ENCODE assay signal across 10 cellular contexts in the genomic region with DNA sequence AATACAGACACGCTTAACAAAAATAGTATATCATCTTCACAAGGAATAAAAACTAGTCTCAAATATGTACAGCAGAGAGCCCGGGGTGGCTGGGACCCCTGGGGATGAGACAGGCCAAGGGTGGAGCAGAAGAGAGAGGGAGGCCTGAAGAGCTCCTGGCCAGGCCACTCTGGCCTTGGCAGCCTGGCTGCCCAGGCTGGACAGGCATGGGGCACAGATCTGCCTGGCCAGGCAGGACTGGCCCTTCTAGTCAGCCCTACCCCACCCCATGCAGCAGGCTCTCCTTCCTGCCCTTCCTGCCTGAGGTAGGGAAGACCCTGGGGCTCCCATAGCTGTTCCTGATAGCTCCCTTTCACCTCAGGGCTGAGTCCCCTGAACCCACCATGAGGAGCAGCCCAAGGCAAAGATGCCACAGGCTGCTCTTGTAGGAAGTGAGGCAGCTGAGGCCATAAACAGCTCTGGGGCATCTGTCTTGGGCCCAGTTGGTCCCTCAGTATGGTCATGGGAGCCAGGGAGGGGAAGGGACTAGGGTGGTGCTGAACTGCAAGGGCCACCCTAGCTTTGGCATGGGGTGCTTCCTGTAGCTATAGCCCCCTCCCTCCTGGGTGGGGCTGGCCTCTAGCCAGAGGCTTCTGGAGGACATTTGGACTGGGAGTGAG. TPM values are rescaled to one million over a fixed set of nuclear protein-coding genes. Genes with fewer than 3 reads are reported as not detected.
A peak's percentile ranks its signal among the peaks of the same experiment; 100 is the strongest.
DNase-seq lines count a peak whose midpoint lies in the region; ATAC-seq, FAIRE-seq and TF ChIP-seq lines count a peak whose summit lies in the region.
"Had no signal": no experiment of that assay in that cellular context is flagged by ENCODE, and none has a peak within 500 bp of the region (broad histone marks: within the 10 kb centered on the region; RNA-seq: fewer than 3 reads in every experiment).

No MANE protein-coding gene starts in this region.

- TF ChIP-seq POLR2A in testis (IDR thresholded peaks at IDR 0.05) = no peak

- no peak for TF ChIP-seq CTCF in liver (IDR thresholded peaks at IDR 0.05; ENCODE audit: low read depth, low read length, missing input control)
- no peak for TF ChIP-seq CTCF in testis (IDR thresholded peaks at IDR 0.05)
- TF ChIP-seq CTCF in D721Med (IDR thresholded peaks at IDR 0.05; ENCODE audit: insufficient read depth, missing control alignments) = no peak

- H3K4me3 ChIP-seq in liver (ENCODE audit: low read depth in 1 of 3, low read length in 3 of 3) = no peak overlapping the region
- no peak overlapping the region for H3K4me3 ChIP-seq in testis

- H3K36me3 ChIP-seq in liver (ENCODE audit: control insufficient read depth in 4 of 4, insufficient read depth in 3 of 4, low read depth in 1 of 4, low read length in 3 of 4) = no peaks in the 10 kb centered on the region
- no peaks in the 10 kb centered on the region for H3K36me3 ChIP-seq in testis (ENCODE audit: low read depth, missing control alignments)

- FAIRE-seq in D721Med (lab: Jason Lieb, UNC) = no peak

- no peaks in the 10 kb centered on the region for H3K9me3 Mint-ChIP-seq in T-helper 1 cell treated with Interleukin-12 subunit alpha and Interleukin-12 subunit beta and Interleukin-4 antibody, amounts not matched to agents 30 μg/mL and 1 μg/mL, for 36 hours
- H3K9me3 Mint-ChIP-seq in activated naive CD8-positive, alpha-beta T cell treated with anti-CD3 and anti-CD28 coated beads for 36 hours = no peaks in the 10 kb centered on the region

- no peak overlapping the region for H3K9ac ChIP-seq in liver (ENCODE audit: low read depth in 1 of 2, low read length in 2 of 2)

- peak overlapping the region; percentile 70 to 75 for H3K27ac ChIP-seq in liver (ENCODE audit: low read depth in 1 of 2, low read length in 2 of 2)
- H3K27ac ChIP-seq in testis = peak overlapping the region; percentile 45 to 74

- peak overlapping the region; percentile 69 for H3K27ac Mint-ChIP-seq in T-helper 1 cell treated with Interleukin-12 subunit alpha and Interleukin-12 subunit beta and Interleukin-4 antibody, amounts not matched to agents 30 μg/mL and 1 μg/mL, for 36 hours
- H3K27ac Mint-ChIP-seq in activated naive CD8-positive, alpha-beta T cell treated with anti-CD3 and anti-CD28 coated beads for 36 hours = peak overlapping the region; percentile 84

- peaks cover 45% of the 10 kb centered on the region for H3K36me3 Mint-ChIP-seq in T-helper 1 cell treated with Interleukin-12 subunit alpha and Interleukin-12 subunit beta and Interleukin-4 antibody, amounts not matched to agents 30 μg/mL and 1 μg/mL, for 36 hours (ENCODE audit: low read depth)
- peaks cover 57% of the 10 kb centered on the region for H3K36me3 Mint-ChIP-seq in activated naive CD8-positive, alpha-beta T cell treated with anti-CD3 and anti-CD28 coated beads for 36 hours

- no peak for ATAC-seq in GM21447 (IDR thresholded peaks at IDR 0.05; ENCODE audit: unreplicated experiment)

- DNase-seq in T-helper 1 cell (no peak), testis (no peak), D721Med (ENCODE audit: insufficient read length, low spot score) (no peak), NCI-H345 (lab: John Stamatoyannopoulos, UW) (no peak)
- DNase-seq in activated naive CD8-positive, alpha-beta T cell treated with anti-CD3 and anti-CD28 coated beads for 36 hours = no peak

- H3K27me3 Mint-ChIP-seq in T-helper 1 cell treated with Interleukin-12 subunit alpha and Interleukin-12 subunit beta and Interleukin-4 antibody, amounts not matched to agents 30 μg/mL and 1 μg/mL, for 36 hours (ENCODE audit: low read depth) = no peaks in the 10 kb centered on the region
- H3K27me3 Mint-ChIP-seq in activated naive CD8-positive, alpha-beta T cell treated with anti-CD3 and anti-CD28 coated beads for 36 hours = peaks cover 6% of the 10 kb centered on the region

- H3K9me3 ChIP-seq in liver (ENCODE audit: control insufficient read depth in 4 of 4, low read length in 3 of 4) (no peaks in the 10 kb centered on the region), testis (no peaks in the 10 kb centered on the region)

- H3K27me3 ChIP-seq in liver (ENCODE audit: control insufficient read depth in 4 of 4, insufficient read depth in 4 of 4, low read length in 3 of 4) (no peaks in the 10 kb centered on the region), testis (no peaks in the 10 kb centered on the region)

- peaks cover 64% of the 10 kb centered on the region for H3K4me1 Mint-ChIP-seq in T-helper 1 cell treated with Interleukin-12 subunit alpha and Interleukin-12 subunit beta and Interleukin-4 antibody, amounts not matched to agents 30 μg/mL and 1 μg/mL, for 36 hours (ENCODE audit: low read depth)
- H3K4me1 Mint-ChIP-seq in activated naive CD8-positive, alpha-beta T cell treated with anti-CD3 and anti-CD28 coated beads for 36 hours = peaks cover 67% of the 10 kb centered on the region

- no peak overlapping the region for H3K4me3 Mint-ChIP-seq in T-helper 1 cell treated with Interleukin-12 subunit alpha and Interleukin-12 subunit beta and Interleukin-4 antibody, amounts not matched to agents 30 μg/mL and 1 μg/mL, for 36 hours
- H3K4me3 Mint-ChIP-seq in activated naive CD8-positive, alpha-beta T cell treated with anti-CD3 and anti-CD28 coated beads for 36 hours = peak overlapping the region; percentile 4

- intact Hi-C loops in testis (cut with DNase I; ENCODE audit: low total_unique reads) = no loop called here

- H3K4me1 ChIP-seq in liver (ENCODE audit: control insufficient read depth in 4 of 4, insufficient read depth in 4 of 4, low read length in 3 of 4) (peaks cover 12 to 59% (median 49%) of the 10 kb centered on the region in 4 donors), testis (peaks cover 58% of the 10 kb centered on the region)

- WGBS in liver = 32% methylated on average over 2 of the region's 2 CpGs
- WGBS in testis, 2 donors = 41 to 63% methylated on average over 2 of the region's 2 CpGs

- TF ChIP-seq RAD21 in liver (IDR thresholded peaks at IDR 0.05) = no peak

TF ChIP-seq in liver, 16 proteins besides CTCF, POLR2A, EP300 and RAD21:
- TF ChIP-seq, protein P1, sequence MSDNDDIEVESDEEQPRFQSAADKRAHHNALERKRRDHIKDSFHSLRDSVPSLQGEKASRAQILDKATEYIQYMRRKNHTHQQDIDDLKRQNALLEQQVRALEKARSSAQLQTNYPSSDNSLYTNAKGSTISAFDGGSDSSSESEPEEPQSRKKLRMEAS (IDR thresholded peaks at IDR 0.05) = no peak
- TF ChIP-seq, protein P2, sequence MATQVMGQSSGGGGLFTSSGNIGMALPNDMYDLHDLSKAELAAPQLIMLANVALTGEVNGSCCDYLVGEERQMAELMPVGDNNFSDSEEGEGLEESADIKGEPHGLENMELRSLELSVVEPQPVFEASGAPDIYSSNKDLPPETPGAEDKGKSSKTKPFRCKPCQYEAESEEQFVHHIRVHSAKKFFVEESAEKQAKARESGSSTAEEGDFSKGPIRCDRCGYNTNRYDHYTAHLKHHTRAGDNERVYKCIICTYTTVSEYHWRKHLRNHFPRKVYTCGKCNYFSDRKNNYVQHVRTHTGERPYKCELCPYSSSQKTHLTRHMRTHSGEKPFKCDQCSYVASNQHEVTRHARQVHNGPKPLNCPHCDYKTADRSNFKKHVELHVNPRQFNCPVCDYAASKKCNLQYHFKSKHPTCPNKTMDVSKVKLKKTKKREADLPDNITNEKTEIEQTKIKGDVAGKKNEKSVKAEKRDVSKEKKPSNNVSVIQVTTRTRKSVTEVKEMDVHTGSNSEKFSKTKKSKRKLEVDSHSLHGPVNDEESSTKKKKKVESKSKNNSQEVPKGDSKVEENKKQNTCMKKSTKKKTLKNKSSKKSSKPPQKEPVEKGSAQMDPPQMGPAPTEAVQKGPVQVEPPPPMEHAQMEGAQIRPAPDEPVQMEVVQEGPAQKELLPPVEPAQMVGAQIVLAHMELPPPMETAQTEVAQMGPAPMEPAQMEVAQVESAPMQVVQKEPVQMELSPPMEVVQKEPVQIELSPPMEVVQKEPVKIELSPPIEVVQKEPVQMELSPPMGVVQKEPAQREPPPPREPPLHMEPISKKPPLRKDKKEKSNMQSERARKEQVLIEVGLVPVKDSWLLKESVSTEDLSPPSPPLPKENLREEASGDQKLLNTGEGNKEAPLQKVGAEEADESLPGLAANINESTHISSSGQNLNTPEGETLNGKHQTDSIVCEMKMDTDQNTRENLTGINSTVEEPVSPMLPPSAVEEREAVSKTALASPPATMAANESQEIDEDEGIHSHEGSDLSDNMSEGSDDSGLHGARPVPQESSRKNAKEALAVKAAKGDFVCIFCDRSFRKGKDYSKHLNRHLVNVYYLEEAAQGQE (IDR thresholded peaks at IDR 0.05) = peak; percentile 10

RNA-seq across cellular contexts. Expression of gene COX4I2, which starts 27.1 kb away (rescaled TPM):
- not detected for total RNA-seq in activated naive CD8-positive, alpha-beta T cell treated with anti-CD3 and anti-CD28 coated beads for 36 hours
- total RNA-seq in liver = under 1 TPM in 1 of 2 donors, not detected in 1; 0.59 TPM
- under 1 TPM; 0.35 to 0.81 TPM for polyA plus RNA-seq in liver
- 1 to 10 TPM; 6.0 to 6.1 TPM for total RNA-seq in testis
- polyA plus RNA-seq in testis (ENCODE audit: insufficient read depth, low read depth, low replicate concordance) = 2.2 TPM
- total RNA-seq: renal cortical epithelial cell, SK-MEL-5 had no signal

RNA-seq across cellular contexts. Expression of gene BCL2L1, which starts 57.8 kb away (rescaled TPM):
- 100 to 1,000 TPM; 196 to 206 TPM for total RNA-seq in activated naive CD8-positive, alpha-beta T cell treated with anti-CD3 and anti-CD28 coated beads for 36 hours
- total RNA-seq in liver (100 to 1,000 TPM in 1 of 2 donors, 10 to 100 TPM in 1; 48.4 to 124 TPM), testis (10 to 100 TPM; 83.0 to 84.7 TPM)
- polyA plus RNA-seq in liver (10 to 100 TPM; 29.7 to 43.7 TPM), testis (ENCODE audit: insufficient read depth, low read depth, low replicate concordance) (122 TPM)

RNA-seq across cellular contexts. Expression of gene ID1, which starts 59.7 kb away (rescaled TPM):
- total RNA-seq in activated naive CD8-positive, alpha-beta T cell treated with anti-CD3 and anti-CD28 coated beads for 36 hours = under 1 TPM; 0.36 to 0.37 TPM
- total RNA-seq in liver = 100 to 1,000 TPM in 1 of 2 donors, 10 to 100 TPM in 1; 46.4 to 117 TPM
- polyA plus RNA-seq in liver = 10 to 100 TPM; 33.9 to 96.1 TPM
- 100 to 1,000 TPM; 124 to 128 TPM for total RNA-seq in testis
- 18.7 TPM for polyA plus RNA-seq in testis (ENCODE audit: insufficient read depth, low read depth, low replicate concordance)

Comparison
In these comparisons a context has a peak if more than half of its experiments do, and no peak if none do; other contexts are left out.
1. RNA of gene COX4I2, which starts 27.1 kb away (total RNA-seq): 6.0 to 6.1 TPM in testis; 0.59 TPM in liver and not detected in activated naive CD8-positive, alpha-beta T cell treated with anti-CD3 and anti-CD28 coated beads for 36 hours; every median in the first group is over 4 times any median in the second.
2. RNA of gene ID1, which starts 59.7 kb away (total RNA-seq): 124 to 128 TPM in testis and 46.4 to 117 TPM in liver; 0.36 to 0.37 TPM in activated naive CD8-positive, alpha-beta T cell treated with anti-CD3 and anti-CD28 coated beads for 36 hours; every median in the first group is over 10 times any median in the second.